In genomic region chr2:209525336-209525735, GRCh38 we compare ENCODE assay signal across 14 cellular contexts.
DNase-seq lines count a peak whose midpoint lies in the region; ATAC-seq and TF ChIP-seq lines count a peak whose summit lies in the region.
"Had no signal": no experiment of that assay in that cellular context is flagged by ENCODE, and none has a peak within 500 bp of the region (broad histone marks: within the 10 kb centered on the region; RNA-seq: fewer than 3 reads in every experiment).

No MANE protein-coding gene starts in this region.

- H3K27me3 ChIP-seq in adipocyte (replicated peaks; ENCODE audit: control insufficient read depth, insufficient read depth, low read length) (no peaks in the 10 kb centered on the region), layer of hippocampus (ENCODE audit: control insufficient read depth, insufficient read depth, low read length) (no peaks in the 10 kb centered on the region), thoracic aorta (replicated peaks; ENCODE audit: insufficient read depth) (no peaks in the 10 kb centered on the region)
- H3K27me3 ChIP-seq: neutrophil, uterus had no signal

- H3K4me3 ChIP-seq in adipocyte (ENCODE audit: low read length) (peak overlapping the region; percentile 61), thoracic aorta (peak overlapping the region; percentile 66)
- H3K4me3 ChIP-seq: uterus had no signal

- H3K4me1 ChIP-seq in adipocyte (ENCODE audit: control insufficient read depth, insufficient read depth, low read length) (peaks cover 24% of the 10 kb centered on the region), thoracic aorta (ENCODE audit: control insufficient read depth in 1 of 2, low read depth in 2 of 2) (peaks cover 27% of the 10 kb centered on the region in 2 donors)
- H3K4me1 ChIP-seq: uterus had no signal

- peaks cover 23% of the 10 kb centered on the region for H3K4me1 Mint-ChIP-seq in activated naive CD8-positive, alpha-beta T cell treated with anti-CD3 and anti-CD28 coated beads, Interleukin-2, amount 50 U/mL, for 24 hours
- H3K4me1 Mint-ChIP-seq in activated naive CD8-positive, alpha-beta T cell treated with anti-CD3 and anti-CD28 coated beads for 36 hours: peaks cover 25% of the 10 kb centered on the region
- H3K4me1 Mint-ChIP-seq: central memory CD8-positive, alpha-beta T cell had no signal

- no peaks in the 10 kb centered on the region for H3K36me3 Mint-ChIP-seq in activated naive CD8-positive, alpha-beta T cell treated with anti-CD3 and anti-CD28 coated beads, Interleukin-2, amount 50 U/mL, for 24 hours (ENCODE audit: low read depth)
- peaks cover 3% of the 10 kb centered on the region for H3K36me3 Mint-ChIP-seq in activated naive CD8-positive, alpha-beta T cell treated with anti-CD3 and anti-CD28 coated beads for 36 hours

- H3K27ac Mint-ChIP-seq in activated naive CD8-positive, alpha-beta T cell treated with anti-CD3 and anti-CD28 coated beads, Interleukin-2, amount 50 U/mL, for 24 hours: peak overlapping the region; percentile 63
- H3K27ac Mint-ChIP-seq in activated naive CD8-positive, alpha-beta T cell treated with anti-CD3 and anti-CD28 coated beads for 36 hours: no peak overlapping the region
- H3K27ac Mint-ChIP-seq: activated CD8-positive, alpha-beta T cell treated with anti-CD3 and anti-CD28 coated beads for 36 hours had no signal

- H3K9me3 Mint-ChIP-seq in activated naive CD8-positive, alpha-beta T cell treated with anti-CD3 and anti-CD28 coated beads, Interleukin-2, amount 50 U/mL, for 24 hours: peaks cover 4% of the 10 kb centered on the region
- no peaks in the 10 kb centered on the region for H3K9me3 Mint-ChIP-seq in activated naive CD8-positive, alpha-beta T cell treated with anti-CD3 and anti-CD28 coated beads for 36 hours
- H3K9me3 Mint-ChIP-seq: activated CD8-positive, alpha-beta T cell treated with anti-CD3 and anti-CD28 coated beads for 36 hours had no signal

- no peak for DNase-seq in activated naive CD8-positive, alpha-beta T cell treated with anti-CD3 and anti-CD28 coated beads, Interleukin-2, amount 50 U/mL, for 24 hours
- DNase-seq in activated naive CD8-positive, alpha-beta T cell treated with anti-CD3 and anti-CD28 coated beads for 36 hours: no peak
- DNase-seq in adipocyte (ENCODE audit: low read depth) (peak; percentile 17), thoracic aorta (ENCODE audit: low spot score) (no peak), GDM1 (lab: John Stamatoyannopoulos, UW) (no peak), CD1c-positive myeloid dendritic cell (ENCODE audit: extremely low spot score) (no peak), medulla oblongata (ENCODE audit: extremely low spot score) (no peak)
- DNase-seq: activated CD8-positive, alpha-beta T cell treated with anti-CD3 and anti-CD28 coated beads for 36 hours; activated gamma-delta T cell; T1000; uterus had no signal

- ATAC-seq in activated naive CD8-positive, alpha-beta T cell treated with anti-CD3 and anti-CD28 coated beads, Interleukin-2, amount 50 U/mL, for 24 hours: no peak
- no peak for ATAC-seq in thoracic aorta (ENCODE audit: insufficient number of reproducible peaks, low FRiP score, low read depth)
- ATAC-seq: activated CD8-positive, alpha-beta T cell treated with anti-CD3 and anti-CD28 coated beads for 36 hours had no signal

- peak overlapping the region; percentile 59 for H3K9ac ChIP-seq in adipocyte (ENCODE audit: low read length)

- no peaks in the 10 kb centered on the region for H3K36me3 ChIP-seq in adipocyte (ENCODE audit: control insufficient read depth, insufficient read depth, low read length, severe bottlenecking)
- H3K36me3 ChIP-seq in thoracic aorta: no peaks in the 10 kb centered on the region
- H3K36me3 ChIP-seq: neutrophil, uterus had no signal

- peak overlapping the region; percentile 49 for H3K27ac ChIP-seq in layer of hippocampus (ENCODE audit: low read depth, low read length)
- H3K27ac ChIP-seq in thoracic aorta: peak overlapping the region; percentile 54 to 83
- H3K27ac ChIP-seq: neutrophil had no signal

- H3K27me3 Mint-ChIP-seq in activated naive CD8-positive, alpha-beta T cell treated with anti-CD3 and anti-CD28 coated beads, Interleukin-2, amount 50 U/mL, for 24 hours: no peaks in the 10 kb centered on the region
- no peaks in the 10 kb centered on the region for H3K27me3 Mint-ChIP-seq in activated naive CD8-positive, alpha-beta T cell treated with anti-CD3 and anti-CD28 coated beads for 36 hours
- H3K27me3 Mint-ChIP-seq: activated CD8-positive, alpha-beta T cell treated with anti-CD3 and anti-CD28 coated beads for 36 hours; central memory CD8-positive, alpha-beta T cell had no signal

- no peak overlapping the region for H3K4me3 Mint-ChIP-seq in activated naive CD8-positive, alpha-beta T cell treated with anti-CD3 and anti-CD28 coated beads, Interleukin-2, amount 50 U/mL, for 24 hours
- no peak overlapping the region for H3K4me3 Mint-ChIP-seq in activated naive CD8-positive, alpha-beta T cell treated with anti-CD3 and anti-CD28 coated beads for 36 hours
- H3K4me3 Mint-ChIP-seq: activated CD8-positive, alpha-beta T cell treated with anti-CD3 and anti-CD28 coated beads for 36 hours; central memory CD8-positive, alpha-beta T cell had no signal

- no peaks in the 10 kb centered on the region for H3K9me3 ChIP-seq in adipocyte (ENCODE audit: control insufficient read depth, low read length)
- no peaks in the 10 kb centered on the region for H3K9me3 ChIP-seq in thoracic aorta
- H3K9me3 ChIP-seq: neutrophil, uterus had no signal

- no peak for TF ChIP-seq CTCF in thoracic aorta (IDR thresholded peaks at IDR 0.05)
